In genomic region chr19:10671922-10672321, GRCh38 we compare ENCODE assay signal across 7 cellular contexts. TPM values are rescaled to one million over a fixed set of nuclear protein-coding genes. Genes with fewer than 3 reads are reported as not detected.
DNase-seq lines count a peak whose midpoint lies in the region; ATAC-seq, FAIRE-seq and TF ChIP-seq lines count a peak whose summit lies in the region.
"Not testable (repeated sequence)": the region's sequence is repeated elsewhere in the genome, so short reads cannot be mapped to it uniquely, and the experiment has no call there.

No MANE protein-coding gene starts in this region.

- H3K9me3 Mint-ChIP-seq in HFFc6 = not testable (repeated sequence)

- not testable (repeated sequence) for H3K4me3 ChIP-seq in BLaER1, left lung, gastrocnemius medialis

- not testable (repeated sequence) for H3K9ac ChIP-seq in BLaER1

- not testable (repeated sequence) for H3K27me3 ChIP-seq in BLaER1, left lung, gastrocnemius medialis

- H3K27ac ChIP-seq in BLaER1, left lung: not testable (repeated sequence)
- H3K27ac ChIP-seq in gastrocnemius medialis = peak overlapping the region; percentile 48 to 66 (median 62)

- H4K20me1 ChIP-seq in BLaER1 = peaks cover 100% of the 10 kb centered on the region

- not testable (repeated sequence) for H3K27me3 Mint-ChIP-seq in HFFc6 (ENCODE audit: insufficient read depth)

- intact Hi-C loops in left lung (cut with DNase I); gastrocnemius medialis (cut with DNase I; ENCODE audit: low total_unique reads): not testable (repeated sequence)

- ATAC-seq in left lung (peak; percentile 37), gastrocnemius medialis (peak; percentile 19 to 32)

- 0 out of 2 replicates have a peak overlapping the region, but pooled peaks have one; percentile 77 for H3K4me2 ChIP-seq in BLaER1

- DNase-seq in HFFc6, gastrocnemius medialis: not testable (repeated sequence)
- DNase-seq in RCC 7860 (ENCODE audit: low spot score) (peak; percentile 21), amniotic epithelial cell (ENCODE audit: low read depth) (peak; percentile 16), glomerular visceral epithelial cell (ENCODE audit: extremely low spot score) (peak; percentile 47), left lung (peak in 1 of 2 donors; percentile 0)

- in situ Hi-C loops in gastrocnemius medialis (cut with MboI; ENCODE audit: low sequenced_read_pairs in 4 of 4) = not testable (repeated sequence)

- H3K36me3 ChIP-seq in BLaER1 (peaks cover 100% of the 10 kb centered on the region), left lung (peaks cover 0 to 67% of the 10 kb centered on the region in 2 donors), gastrocnemius medialis (peaks cover 0 to 32% of the 10 kb centered on the region in 2 donors)

- H3K4me3 Mint-ChIP-seq in HFFc6 = not testable (repeated sequence)

- H3K4me1 ChIP-seq in BLaER1 (peaks cover 48% of the 10 kb centered on the region), left lung (peaks cover 0 to 46% of the 10 kb centered on the region in 2 donors), gastrocnemius medialis (peaks cover 37 to 41% of the 10 kb centered on the region in 2 donors)

- TF ChIP-seq POLR2A in gastrocnemius medialis (IDR thresholded peaks at IDR 0.05) = not testable (repeated sequence)

- peaks cover 26% of the 10 kb centered on the region for H3K36me3 Mint-ChIP-seq in HFFc6 (ENCODE audit: low read depth)

- H3K4me1 Mint-ChIP-seq in HFFc6 (ENCODE audit: low read depth) = peaks cover 25% of the 10 kb centered on the region

- TF ChIP-seq CTCF in HFFc6 (IDR thresholded peaks at IDR 0.05); left lung (IDR thresholded peaks at IDR 0.05); gastrocnemius medialis (IDR thresholded peaks at IDR 0.05 in 4 of 5, conservative IDR thresholded peaks at IDR 0.05 in 1 of 5): not testable (repeated sequence)

- not testable (repeated sequence) for H3K9me3 ChIP-seq in BLaER1, left lung, gastrocnemius medialis

- FAIRE-seq in RCC 7860 (lab: Jason Lieb, UNC) = peak; percentile 83

- peak overlapping the region; percentile 18; the same call in 1 of the 2 replicates for H3K27ac Mint-ChIP-seq in HFFc6

RNA-seq across cellular contexts. Expression of gene ILF3, which starts 17.8 kb away (rescaled TPM):
- total RNA-seq in HFFc6 (2021; fragmentation: NEBNext Ultra II Directional; extraction: Animal tissue kit (Norgen Biotek cat#: 25700)) = 100 to 1,000 TPM; 227 to 298 (median 277) TPM
- total RNA-seq in left lung = 100 to 1,000 TPM; 161 to 257 TPM
- total RNA-seq in gastrocnemius medialis = 10 to 100 TPM; 67.3 to 88.2 (median 76.6) TPM

RNA-seq across cellular contexts. Expression of gene QTRT1, which starts 29.3 kb away (rescaled TPM):
- total RNA-seq in HFFc6 (2021; fragmentation: NEBNext Ultra II Directional; extraction: Animal tissue kit (Norgen Biotek cat#: 25700)) = 10 to 100 TPM; 28.6 to 36.8 (median 35.0) TPM
- total RNA-seq in left lung (10 to 100 TPM; 29.0 to 40.9 TPM), gastrocnemius medialis (10 to 100 TPM in 3 of 4 donors, 1 to 10 TPM in 1; 9.5 to 25.7 (median 15.4) TPM)

RNA-seq across cellular contexts. Expression of gene DNM2, which starts 46.0 kb away (rescaled TPM):
- 100 to 1,000 TPM in 1 of 6 experiments, 10 to 100 TPM in 5; 91.5 to 122 (median 99.5) TPM for total RNA-seq in HFFc6 (2021; fragmentation: NEBNext Ultra II Directional; extraction: Animal tissue kit (Norgen Biotek cat#: 25700))
- total RNA-seq in left lung (100 to 1,000 TPM; 195 to 268 TPM), gastrocnemius medialis (100 to 1,000 TPM in 3 of 4 donors, 10 to 100 TPM in 1; 76.2 to 131 (median 108) TPM)

RNA-seq across cellular contexts. Expression of gene SLC44A2, which starts 46.6 kb away (rescaled TPM):
- 100 to 1,000 TPM; 156 to 190 (median 166) TPM for total RNA-seq in HFFc6 (2021; fragmentation: NEBNext Ultra II Directional; extraction: Animal tissue kit (Norgen Biotek cat#: 25700))
- total RNA-seq in left lung = 100 to 1,000 TPM; 214 to 255 TPM
- 100 to 1,000 TPM in 2 of 4 donors, 10 to 100 TPM in 2; 51.1 to 168 (median 105) TPM for total RNA-seq in gastrocnemius medialis
